In genomic region chr3:193774916-193775285, GRCh38 we compare ENCODE assay signal across 1 cellular context.
TF ChIP-seq lines count a peak whose summit lies in the region.

No MANE protein-coding gene starts in this region.

TF ChIP-seq in HepG2, 621 proteins besides CTCF, POLR2A, EP300 and RAD21 (continued from another document):
- 0 out of 2 replicates have a peak, but pooled peaks have one; percentile 0 for TF ChIP-seq ARID4A (CRISPR knock-in tag; IDR thresholded peaks at IDR 0.05; ENCODE audit: borderline replicate concordance)
- TF ChIP-seq ZNF274 (CRISPR knock-in tag; IDR thresholded peaks at IDR 0.05), result no peak
- TF ChIP-seq MATR3 (CRISPR knock-in tag; IDR thresholded peaks at IDR 0.05), result no peak
- TF ChIP-seq ZSCAN31 (CRISPR knock-in tag; IDR thresholded peaks at IDR 0.05; ENCODE audit: low read depth), result no peak
- TF ChIP-seq ZNF543 (CRISPR knock-in tag; IDR thresholded peaks at IDR 0.05), result no peak
- no peak for TF ChIP-seq HDAC6 (IDR thresholded peaks at IDR 0.05; ENCODE audit: low read depth, low read length)
- no peak for TF ChIP-seq ZSCAN30 (CRISPR knock-in tag; IDR thresholded peaks at IDR 0.05)
- TF ChIP-seq ZFP36L1 (CRISPR knock-in tag; IDR thresholded peaks at IDR 0.05), result 0 out of 2 replicates have a peak, but pooled peaks have one; percentile 43
